ENCODE assay signal across 13 cellular contexts in genomic region chr7:19772323-19772722, GRCh38. TPM values are rescaled to one million over a fixed set of nuclear protein-coding genes. Genes with fewer than 3 reads are reported as not detected.
A peak's percentile ranks its signal among the peaks of the same experiment; 100 is the strongest.
DNase-seq lines count a peak whose midpoint lies in the region; ATAC-seq, FAIRE-seq and TF ChIP-seq lines count a peak whose summit lies in the region.
"Had no signal": no experiment of that assay in that cellular context is flagged by ENCODE, and none has a peak within 500 bp of the region (broad histone marks: within the 10 kb centered on the region; RNA-seq: fewer than 3 reads in every experiment).

No MANE protein-coding gene starts in this region.

- H3K4me2 ChIP-seq in keratinocyte (ENCODE audit: control insufficient read depth, extremely low read depth, insufficient read depth, low read depth, low read length): peak overlapping the region; percentile 85

- H3K4me1 Mint-ChIP-seq in activated naive CD8-positive, alpha-beta T cell (ENCODE audit: low read depth): peaks cover 14% of the 10 kb centered on the region
- peaks cover 16% of the 10 kb centered on the region for H3K4me1 Mint-ChIP-seq in activated naive CD8-positive, alpha-beta T cell treated with anti-CD3 and anti-CD28 coated beads for 36 hours

- no peak overlapping the region for H3K27ac Mint-ChIP-seq in activated naive CD8-positive, alpha-beta T cell
- no peak overlapping the region for H3K27ac Mint-ChIP-seq in activated naive CD8-positive, alpha-beta T cell treated with anti-CD3 and anti-CD28 coated beads for 36 hours
- H3K27ac Mint-ChIP-seq: activated CD4-positive, alpha-beta T cell treated with anti-CD3 and anti-CD28 coated beads, Interleukin-2, amount 10 ng/mL, durations not matched to agents 24 days and 14 days; activated naive CD4-positive, alpha-beta T cell treated with anti-CD3 and anti-CD28 coated beads, Interleukin-2, amount 50 U/mL, for 24 hours had no signal

- H3K36me3 ChIP-seq in keratinocyte (ENCODE audit: control insufficient read depth in 2 of 2, extremely low read depth in 1 of 2, insufficient read depth in 2 of 2, low read length in 2 of 2): no peaks in the 10 kb centered on the region
- H3K36me3 ChIP-seq in testis (ENCODE audit: low read depth, missing control alignments): no peaks in the 10 kb centered on the region
- H3K36me3 ChIP-seq: SJSA1 had no signal

- H3K9ac ChIP-seq in keratinocyte (ENCODE audit: control insufficient read depth, extremely low read depth, insufficient read depth, low read length): no peak overlapping the region

- H3K9me1 ChIP-seq in keratinocyte (ENCODE audit: control insufficient read depth, extremely low read depth, insufficient read depth, low read length): no peaks in the 10 kb centered on the region

- no peaks in the 10 kb centered on the region for H3K36me3 Mint-ChIP-seq in activated naive CD8-positive, alpha-beta T cell
- H3K36me3 Mint-ChIP-seq in activated naive CD8-positive, alpha-beta T cell treated with anti-CD3 and anti-CD28 coated beads for 36 hours: no peaks in the 10 kb centered on the region
- H3K36me3 Mint-ChIP-seq: activated naive CD4-positive, alpha-beta T cell treated with anti-CD3 and anti-CD28 coated beads, Interleukin-2, amount 50 U/mL, for 24 hours had no signal

- H3K9me3 ChIP-seq in keratinocyte (ENCODE audit: control insufficient read depth, low read depth, low read length) (no peaks in the 10 kb centered on the region), testis (no peaks in the 10 kb centered on the region)
- H3K9me3 ChIP-seq: SJSA1 had no signal

- no peaks in the 10 kb centered on the region for H4K20me1 ChIP-seq in keratinocyte (ENCODE audit: control insufficient read depth, extremely low read depth, insufficient read depth, low read length)

- in situ Hi-C loops in astrocyte of the cerebellum (cut with HindIII; ENCODE audit: low sequenced_read_pairs): loop anchor here (25.0 kb wide), 2 partner anchors 540 to 815 kb away; no protein-coding TSS in a partner anchor

- peak overlapping the region; percentile 22 for H3K4me3 Mint-ChIP-seq in activated naive CD8-positive, alpha-beta T cell
- no peak overlapping the region for H3K4me3 Mint-ChIP-seq in activated naive CD8-positive, alpha-beta T cell treated with anti-CD3 and anti-CD28 coated beads for 36 hours
- H3K4me3 Mint-ChIP-seq: activated CD4-positive, alpha-beta T cell treated with anti-CD3 and anti-CD28 coated beads, Interleukin-2, amount 10 ng/mL, durations not matched to agents 24 days and 14 days had no signal

- H3K27me3 ChIP-seq in keratinocyte (ENCODE audit: control insufficient read depth, extremely low read depth, insufficient read depth, low read length): peaks cover 22% of the 10 kb centered on the region
- H3K27me3 ChIP-seq in testis: no peaks in the 10 kb centered on the region

- TF ChIP-seq CTCF in astrocyte of the cerebellum (IDR thresholded peaks at IDR 0.05; ENCODE audit: low read depth, low read length, missing control alignments) (no peak), keratinocyte (optimal IDR thresholded peaks at IDR 0.05 in 1 of 3, IDR thresholded peaks at IDR 0.05 in 1 of 3, conservative IDR thresholded peaks at IDR 0.05 in 1 of 3; ENCODE audit: extremely low read depth in 1 of 3, insufficient read depth in 2 of 3, low read length in 3 of 3) (no peak), testis (IDR thresholded peaks at IDR 0.05) (no peak)

- 2 to 3% methylated on average over 17 of the region's 17 CpGs for WGBS in testis, 2 donors

- H3K27me3 Mint-ChIP-seq in activated naive CD8-positive, alpha-beta T cell: peaks cover 34% of the 10 kb centered on the region
- peaks cover 40% of the 10 kb centered on the region for H3K27me3 Mint-ChIP-seq in activated naive CD8-positive, alpha-beta T cell treated with anti-CD3 and anti-CD28 coated beads for 36 hours

- ATAC-seq in GM19351 (IDR thresholded peaks at IDR 0.05; ENCODE audit: unreplicated experiment): no peak
- ATAC-seq in HG02678 (IDR thresholded peaks at IDR 0.05; ENCODE audit: unreplicated experiment): no peak

- no peak for DNase-seq in activated naive CD8-positive, alpha-beta T cell treated with anti-CD3 and anti-CD28 coated beads for 36 hours
- DNase-seq in astrocyte of the cerebellum (ENCODE audit: low read depth) (no peak), keratinocyte (ENCODE audit: low read depth, low spot score) (no peak), testis (no peak)
- no peak for DNase-seq in activated CD4-positive, alpha-beta T cell treated with anti-CD3 and anti-CD28 coated beads for 1 hour
- DNase-seq: activated CD4-positive, alpha-beta T cell treated with anti-CD3 and anti-CD28 coated beads, Interleukin-2, amount 10 ng/mL, durations not matched to agents 24 days and 14 days; NCI-H2029 treated with DMSO at 0.1 percent for 48 hours had no signal

- H3K4me1 ChIP-seq in keratinocyte (ENCODE audit: control insufficient read depth, extremely low read depth, insufficient read depth, low read length) (peaks cover 10% of the 10 kb centered on the region), testis (peaks cover 7% of the 10 kb centered on the region)
- H3K4me1 ChIP-seq: SJSA1 had no signal

- H3K27ac ChIP-seq in keratinocyte (ENCODE audit: control insufficient read depth, insufficient read depth, low read length) (no peak overlapping the region), testis (no peak overlapping the region)
- H3K27ac ChIP-seq: SJSA1 had no signal

- intact Hi-C loops in testis (cut with DNase I; ENCODE audit: low total_unique reads): no loop called here

- TF ChIP-seq POLR2A in testis (IDR thresholded peaks at IDR 0.05): no peak

- H3K4me3 ChIP-seq in astrocyte of the cerebellum (ENCODE audit: low read depth, low read length): peak overlapping the region; percentile 46
- peak overlapping the region in 2 of 3 experiments; percentile 59 to 63 for H3K4me3 ChIP-seq in keratinocyte (ENCODE audit: control insufficient read depth in 2 of 3, extremely low read depth in 1 of 3, insufficient read depth in 2 of 3, low read depth in 1 of 3, low read length in 3 of 3)
- peak overlapping the region; percentile 31 to 51 for H3K4me3 ChIP-seq in testis
- H3K4me3 ChIP-seq: SJSA1 had no signal

- H3K79me2 ChIP-seq in keratinocyte (ENCODE audit: control insufficient read depth, insufficient read depth, low read length): no peaks in the 10 kb centered on the region

- dilution Hi-C loops in keratinocyte (cut with MboI; ENCODE audit: extremely low pct_ligation_motif_present, low sequenced_read_pairs): loop anchor here (25.0 kb wide), 1 partner anchor 540 kb away; no protein-coding TSS in a partner anchor

- H3K9me3 Mint-ChIP-seq in activated naive CD8-positive, alpha-beta T cell (ENCODE audit: low read depth): no peaks in the 10 kb centered on the region
- no peaks in the 10 kb centered on the region for H3K9me3 Mint-ChIP-seq in activated naive CD8-positive, alpha-beta T cell treated with anti-CD3 and anti-CD28 coated beads for 36 hours
- H3K9me3 Mint-ChIP-seq: activated CD4-positive, alpha-beta T cell treated with anti-CD3 and anti-CD28 coated beads, Interleukin-2, amount 10 ng/mL, durations not matched to agents 24 days and 14 days; activated naive CD4-positive, alpha-beta T cell treated with anti-CD3 and anti-CD28 coated beads, Interleukin-2, amount 50 U/mL, for 24 hours had no signal

- H2AFZ ChIP-seq in keratinocyte (ENCODE audit: control insufficient read depth, low read length): no peak overlapping the region

- FAIRE-seq in keratinocyte (lab: Jason Lieb, UNC): no peak
- FAIRE-seq: urothelium cell line had no signal

RNA-seq across cellular contexts. Expression of gene TMEM196, which starts 1.1 kb away (rescaled TPM):
- total RNA-seq in activated naive CD8-positive, alpha-beta T cell treated with anti-CD3 and anti-CD28 coated beads for 36 hours: not detected
- polyA plus RNA-seq in keratinocyte (not detected in 3 replicates), testis (ENCODE audit: insufficient read depth, low read depth, low replicate concordance) (not detected)
- polyA plus RNA-seq in keratinocyte (2011; ENCODE audit: low read depth): not detected
- not detected in 2 replicates for polyA plus RNA-seq in keratinocyte (2011; cell fraction: cytosol; rRNA removed)
- not detected in 2 replicates for polyA plus RNA-seq in keratinocyte (2011; cell fraction: nucleus; rRNA removed)
- polyA plus RNA-seq in keratinocyte (2012; ENCODE audit: low replicate concordance): not detected in 2 replicates
- not detected in 3 replicates for polyA minus RNA-seq in keratinocyte
- not detected for polyA minus RNA-seq in keratinocyte (2011; cell fraction: cytosol; rRNA and poly(A)+ RNA removed)
- polyA minus RNA-seq in keratinocyte (2011; cell fraction: nucleus; rRNA and poly(A)+ RNA removed): not detected in 2 replicates
- under 1 TPM in 1 of 2 donors, not detected in 1; 0.12 TPM for total RNA-seq in testis
- total RNA-seq: activated CD4-positive, alpha-beta T cell treated with anti-CD3 and anti-CD28 coated beads, Interleukin-2, amount 10 ng/mL, durations not matched to agents 24 days and 14 days; SJSA1 had no signal
